9 cellular contexts compared by ENCODE assay signal in genomic region chr11:57424137-57424801, GRCh38. TPM values are rescaled to one million over a fixed set of nuclear protein-coding genes. Genes with fewer than 3 reads are reported as not detected.
DNase-seq lines count a peak whose midpoint lies in the region; ATAC-seq and TF ChIP-seq lines count a peak whose summit lies in the region.
"Had no signal": no experiment of that assay in that cellular context is flagged by ENCODE, and none has a peak within 500 bp of the region (broad histone marks: within the 10 kb centered on the region; RNA-seq: fewer than 3 reads in every experiment).

No MANE protein-coding gene starts in this region.

- DNase-seq in Calu3 = no peak
- DNase-seq in effector memory CD4-positive, alpha-beta T cell = no peak
- DNase-seq in activated CD4-positive, alpha-beta T cell treated with anti-CD3 and anti-CD28 coated beads for 48 hours = no peak
- DNase-seq in NCI-H2196 (lab: John Stamatoyannopoulos, UW; ENCODE audit: unreplicated experiment) = no peak

- CTCF ChIA-PET in Calu3 (lab: Charles Lee) = interaction anchor here (0.6 to 1.5 kb wide), 4 partner anchors 9 to 79 kb away, joined by 3 to 11 read pairs (median 6); no protein-coding TSS in a partner anchor

- H2AFZ ChIP-seq in OCI-LY3 (ENCODE audit: low read depth, low read length) = no peak overlapping the region

- no peaks in the 10 kb centered on the region for H3K9me3 ChIP-seq in OCI-LY3 (ENCODE audit: insufficient read depth, low read length)
- H3K9me3 ChIP-seq in effector memory CD4-positive, alpha-beta T cell (ENCODE audit: control insufficient read depth, low read length) = no peaks in the 10 kb centered on the region

- BruUV-seq in Calu3 (replicated peaks; lab: Mats Ljungman, UMichigan) = no TSS peak

- peak overlapping the region; percentile 92 for H3K4me2 ChIP-seq in OCI-LY3 (ENCODE audit: low read length)

- peak overlapping the region; percentile 78 for H3K4me3 Mint-ChIP-seq in Calu3 (ENCODE audit: low read depth, unreplicated experiment)

- peak overlapping the region; percentile 13 for H3K27ac Mint-ChIP-seq in Calu3 (ENCODE audit: unreplicated experiment)

- H3K4me3 ChIP-seq in OCI-LY3 (ENCODE audit: low read length) (peak overlapping the region; percentile 85), rectal smooth muscle tissue (ENCODE audit: low read length) (no peak overlapping the region)
- H3K4me3 ChIP-seq in effector memory CD4-positive, alpha-beta T cell (ENCODE audit: insufficient read depth, low read depth, low read length, poor library complexity, severe bottlenecking) = no peak overlapping the region

- no peaks in the 10 kb centered on the region for H3K27me3 ChIP-seq in OCI-LY3 (ENCODE audit: low read depth, low read length)
- no peaks in the 10 kb centered on the region for H3K27me3 ChIP-seq in effector memory CD4-positive, alpha-beta T cell (replicated peaks; ENCODE audit: control insufficient read depth, insufficient read depth, low read length, poor library complexity, severe bottlenecking)
- H3K27me3 ChIP-seq in rectal smooth muscle tissue (ENCODE audit: control insufficient read depth, insufficient read depth, low read length) = no peaks in the 10 kb centered on the region

- H3K36me3 Mint-ChIP-seq in Calu3 (ENCODE audit: insufficient read depth, unreplicated experiment) = peaks cover 57% of the 10 kb centered on the region

- H4K20me1 ChIP-seq in OCI-LY3 (ENCODE audit: insufficient read depth, low read length) = peaks cover 48% of the 10 kb centered on the region

- H3K79me2 ChIP-seq in OCI-LY3 (ENCODE audit: low read length) = peaks cover 73% of the 10 kb centered on the region

- ATAC-seq in HG03457 (IDR thresholded peaks at IDR 0.05; ENCODE audit: unreplicated experiment) (no peak), GM18502 (IDR thresholded peaks at IDR 0.05; ENCODE audit: poor library complexity, unreplicated experiment) (no peak)

- no peaks in the 10 kb centered on the region for H3K9me3 Mint-ChIP-seq in Calu3 (ENCODE audit: low read depth, unreplicated experiment)

- H3K9ac ChIP-seq in OCI-LY3 (ENCODE audit: low read length) = peak overlapping the region; percentile 94
- H3K9ac ChIP-seq in rectal smooth muscle tissue (ENCODE audit: low read length) = no peak overlapping the region

- H3K4me1 ChIP-seq in OCI-LY3 (ENCODE audit: low read length) = peaks cover 78% of the 10 kb centered on the region
- peaks cover 28% of the 10 kb centered on the region for H3K4me1 ChIP-seq in effector memory CD4-positive, alpha-beta T cell (ENCODE audit: control insufficient read depth, insufficient read depth, low read length, poor library complexity, severe bottlenecking)
- H3K4me1 ChIP-seq in rectal smooth muscle tissue (ENCODE audit: control insufficient read depth, insufficient read depth, low read length) = peaks cover 17% of the 10 kb centered on the region

- H3K4me1 Mint-ChIP-seq in Calu3 (ENCODE audit: low read depth, unreplicated experiment) = peaks cover 42% of the 10 kb centered on the region

- H3K27me3 Mint-ChIP-seq in Calu3 (ENCODE audit: unreplicated experiment) = no peaks in the 10 kb centered on the region

- H3K27ac ChIP-seq in OCI-LY3 (ENCODE audit: low read length) (peak overlapping the region; percentile 94), rectal smooth muscle tissue (ENCODE audit: low read depth, low read length) (peak overlapping the region; percentile 20)
- H3K27ac ChIP-seq in effector memory CD4-positive, alpha-beta T cell (ENCODE audit: insufficient read depth, low read length, poor library complexity, severe bottlenecking) = peak overlapping the region; percentile 68

- no peak for TF ChIP-seq CTCF in Calu3 (IDR thresholded peaks at IDR 0.05; ENCODE audit: unreplicated experiment)
- no peak for TF ChIP-seq CTCF in OCI-LY3 (IDR thresholded peaks at IDR 0.05; ENCODE audit: low read depth, low read length)

- intact Hi-C loops in Calu3 (cut with micrococcal nuclease; ENCODE audit: unreplicated experiment) = no loop called here

- peaks cover 69% of the 10 kb centered on the region for H3K36me3 ChIP-seq in OCI-LY3 (replicated peaks; ENCODE audit: low read depth, low read length)
- H3K36me3 ChIP-seq in effector memory CD4-positive, alpha-beta T cell (ENCODE audit: control insufficient read depth, insufficient read depth, low read length) = no peaks in the 10 kb centered on the region
- H3K36me3 ChIP-seq in rectal smooth muscle tissue (ENCODE audit: control insufficient read depth, insufficient read depth, low read length) = no peaks in the 10 kb centered on the region

RNA-seq across cellular contexts. Expression of gene SLC43A3, which starts 2.7 kb away (rescaled TPM):
- 91.8 and 127 TPM in 2 replicates for total RNA-seq in Calu3 (2022)

RNA-seq across cellular contexts. Expression of gene PRG2, which starts 33.8 kb away (rescaled TPM):
- total RNA-seq in Calu3 (2022) = not detected in 2 replicates
- total RNA-seq: HT1080 had no signal

RNA-seq across cellular contexts. Expression of gene RTN4RL2, which starts 36.1 kb away (rescaled TPM):
- 1.9 and 3.6 TPM in 2 replicates for total RNA-seq in Calu3 (2022)

RNA-seq across cellular contexts. Expression of gene PRG3, which starts 43.3 kb away (rescaled TPM):
- total RNA-seq in Calu3 (2022) = not detected in 2 replicates
- total RNA-seq: HT1080 had no signal

Comparison
In these comparisons a context has a peak if more than half of its experiments do, and no peak if none do; other contexts are left out.
1. H3K27ac ChIP-seq: peak in every context shown above with its lines; median percentile 94 in OCI-LY3; 68 in effector memory CD4-positive, alpha-beta T cell; 20 in rectal smooth muscle tissue.